10 cellular contexts compared by ENCODE assay signal in the genomic region with DNA sequence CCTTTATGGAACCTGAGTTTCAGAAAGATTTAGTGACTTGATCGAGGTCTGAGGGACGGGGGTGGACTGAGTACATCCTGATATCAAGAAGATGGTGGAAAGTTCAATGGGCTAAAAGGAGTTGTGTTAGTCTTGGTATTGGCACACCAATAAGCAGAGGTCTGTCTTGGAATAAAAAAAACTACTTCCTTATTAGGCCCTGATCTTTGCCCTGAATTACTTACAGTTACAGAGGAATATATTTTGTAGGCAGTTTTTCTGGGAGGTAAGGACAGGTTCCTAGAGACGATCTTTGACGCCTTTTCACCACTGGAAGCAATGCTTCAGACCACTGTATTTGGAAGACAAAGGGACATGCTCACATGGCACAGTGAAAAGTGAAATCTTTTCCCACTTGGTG. TPM values are rescaled to one million over a fixed set of nuclear protein-coding genes. Genes with fewer than 3 reads are reported as not detected.
DNase-seq lines count a peak whose midpoint lies in the region; ATAC-seq and TF ChIP-seq lines count a peak whose summit lies in the region.
"Had no signal": no experiment of that assay in that cellular context is flagged by ENCODE, and none has a peak within 500 bp of the region (broad histone marks: within the 10 kb centered on the region; RNA-seq: fewer than 3 reads in every experiment).

No MANE protein-coding gene starts in this region.

- no peak for ATAC-seq in stimulated activated effector memory CD8-positive, alpha-beta T cell treated with anti-CD3 and anti-CD28 coated beads, Interleukin-12 subunit alpha, Interleukin-12 subunit beta, amount 100 ng/mL, for 72 hours

- peak overlapping the region in 1 of 4 donors; percentile 64 for H3K4me3 ChIP-seq in Peyer's patch
- peak overlapping the region; percentile 66 for H3K4me3 ChIP-seq in left ventricle myocardium inferior
- H3K4me3 ChIP-seq in vagina, result peak overlapping the region in 1 of 2 donors; percentile 40

- H3K27ac ChIP-seq in Peyer's patch (peak overlapping the region in 3 of 4 donors; percentile 71 to 94 (median 92)), left ventricle myocardium inferior (replicated peaks) (peak overlapping the region; percentile 85), vagina (no peak overlapping the region)

- TF ChIP-seq POLR2A in Peyer's patch (IDR thresholded peaks at IDR 0.05), result no peak
- no peak for TF ChIP-seq POLR2A in vagina (IDR thresholded peaks at IDR 0.05)

- H3K36me3 ChIP-seq in Peyer's patch (no peaks in the 10 kb centered on the region), left ventricle myocardium inferior (no peaks in the 10 kb centered on the region), vagina (no peaks in the 10 kb centered on the region)

- H3K4me1 ChIP-seq in Peyer's patch, result no peaks in the 10 kb centered on the region
- no peaks in the 10 kb centered on the region for H3K4me1 ChIP-seq in left ventricle myocardium inferior
- no peaks in the 10 kb centered on the region for H3K4me1 ChIP-seq in vagina

- POLR2A ChIA-PET in activated CD4-positive, alpha-beta memory T cell treated with anti-CD3 and anti-CD28 coated beads for 36 hours (lab: Charles Lee), result no interaction called here
- POLR2A ChIA-PET in activated CD4-positive, alpha-beta memory T cell treated with anti-CD3 and anti-CD28 coated beads, Interleukin-2, amount 10 ng/mL, durations not matched to agents 7 days and 5 days (lab: Charles Lee), result no interaction called here

- peaks cover 6% of the 10 kb centered on the region for H3K4me1 Mint-ChIP-seq in activated CD4-positive, alpha-beta memory T cell treated with anti-CD3 and anti-CD28 coated beads for 36 hours (ENCODE audit: low read depth)
- peaks cover 3% of the 10 kb centered on the region for H3K4me1 Mint-ChIP-seq in activated CD4-positive, alpha-beta memory T cell treated with anti-CD3 and anti-CD28 coated beads, Interleukin-2, amount 10 ng/mL, durations not matched to agents 7 days and 5 days
- H3K4me1 Mint-ChIP-seq in stimulated activated effector memory CD8-positive, alpha-beta T cell treated with anti-CD3 and anti-CD28 coated beads, Interleukin-12 subunit alpha, Interleukin-12 subunit beta, amount 100 ng/mL, for 72 hours, result no peaks in the 10 kb centered on the region
- peaks cover 6% of the 10 kb centered on the region for H3K4me1 Mint-ChIP-seq in CD14-positive monocyte

- CTCF ChIA-PET in activated CD4-positive, alpha-beta memory T cell treated with anti-CD3 and anti-CD28 coated beads for 36 hours (lab: Charles Lee), result no interaction called here
- CTCF ChIA-PET in activated CD4-positive, alpha-beta memory T cell treated with anti-CD3 and anti-CD28 coated beads, Interleukin-2, amount 10 ng/mL, durations not matched to agents 7 days and 5 days (lab: Charles Lee), result no interaction called here

- no peak for DNase-seq in activated CD4-positive, alpha-beta memory T cell treated with anti-CD3 and anti-CD28 coated beads for 36 hours
- no peak for DNase-seq in activated CD4-positive, alpha-beta memory T cell treated with anti-CD3 and anti-CD28 coated beads, Interleukin-2, amount 10 ng/mL, durations not matched to agents 7 days and 5 days
- no peak for DNase-seq in Peyer's patch
- no peak for DNase-seq in left ventricle myocardium inferior
- no peak for DNase-seq in stimulated activated effector memory CD8-positive, alpha-beta T cell treated with anti-CD3 and anti-CD28 coated beads, Interleukin-12 subunit alpha, Interleukin-12 subunit beta, amount 100 ng/mL, for 72 hours (ENCODE audit: low spot score in 2 of 2)
- DNase-seq in OCI-M2 (lab: John Stamatoyannopoulos, UW; ENCODE audit: unreplicated experiment), result no peak
- no peak for DNase-seq in CD14-positive monocyte (ENCODE audit: low spot score)
- DNase-seq in vagina (ENCODE audit: extremely low spot score in 2 of 2), result no peak
- DNase-seq: kidney glomerular epithelial cell, NCI-H1436 treated with DMSO at 0.1 percent for 48 hours had no signal

- H3K36me3 Mint-ChIP-seq in activated CD4-positive, alpha-beta memory T cell treated with anti-CD3 and anti-CD28 coated beads for 36 hours, result no peaks in the 10 kb centered on the region
- no peaks in the 10 kb centered on the region for H3K36me3 Mint-ChIP-seq in activated CD4-positive, alpha-beta memory T cell treated with anti-CD3 and anti-CD28 coated beads, Interleukin-2, amount 10 ng/mL, durations not matched to agents 7 days and 5 days (ENCODE audit: low read depth)
- H3K36me3 Mint-ChIP-seq in stimulated activated effector memory CD8-positive, alpha-beta T cell treated with anti-CD3 and anti-CD28 coated beads, Interleukin-12 subunit alpha, Interleukin-12 subunit beta, amount 100 ng/mL, for 72 hours, result no peaks in the 10 kb centered on the region
- no peaks in the 10 kb centered on the region for H3K36me3 Mint-ChIP-seq in CD14-positive monocyte

- H3K27me3 Mint-ChIP-seq in activated CD4-positive, alpha-beta memory T cell treated with anti-CD3 and anti-CD28 coated beads for 36 hours, result peaks cover 5% of the 10 kb centered on the region
- peaks cover 5% of the 10 kb centered on the region for H3K27me3 Mint-ChIP-seq in activated CD4-positive, alpha-beta memory T cell treated with anti-CD3 and anti-CD28 coated beads, Interleukin-2, amount 10 ng/mL, durations not matched to agents 7 days and 5 days
- H3K27me3 Mint-ChIP-seq in CD14-positive monocyte (ENCODE audit: low read depth in 3 of 3), result peaks cover 6 to 19% (median 18%) of the 10 kb centered on the region in 3 donors

- intact Hi-C loops in activated CD4-positive, alpha-beta memory T cell treated with anti-CD3 and anti-CD28 coated beads for 36 hours (cut with micrococcal nuclease), result no loop called here
- intact Hi-C loops in left ventricle myocardium inferior (cut with micrococcal nuclease), result no loop called here
- intact Hi-C loops in CD14-positive monocyte (cut with micrococcal nuclease), result no loop called here
- intact Hi-C loops in vagina (cut with DNase I), result no loop called here

- no peaks in the 10 kb centered on the region for H3K9me3 ChIP-seq in Peyer's patch
- no peaks in the 10 kb centered on the region for H3K9me3 ChIP-seq in left ventricle myocardium inferior (replicated peaks)
- no peaks in the 10 kb centered on the region for H3K9me3 ChIP-seq in vagina

- H3K27me3 ChIP-seq in Peyer's patch (no peaks in the 10 kb centered on the region), left ventricle myocardium inferior (ENCODE audit: low read depth) (no peaks in the 10 kb centered on the region), vagina (no peaks in the 10 kb centered on the region)

- H3K9me3 Mint-ChIP-seq in activated CD4-positive, alpha-beta memory T cell treated with anti-CD3 and anti-CD28 coated beads for 36 hours, result no peaks in the 10 kb centered on the region
- H3K9me3 Mint-ChIP-seq in activated CD4-positive, alpha-beta memory T cell treated with anti-CD3 and anti-CD28 coated beads, Interleukin-2, amount 10 ng/mL, durations not matched to agents 7 days and 5 days, result no peaks in the 10 kb centered on the region
- H3K9me3 Mint-ChIP-seq in stimulated activated effector memory CD8-positive, alpha-beta T cell treated with anti-CD3 and anti-CD28 coated beads, Interleukin-12 subunit alpha, Interleukin-12 subunit beta, amount 100 ng/mL, for 72 hours, result no peaks in the 10 kb centered on the region
- peaks cover 0 to 4% (median 0%) of the 10 kb centered on the region in 7 donors for H3K9me3 Mint-ChIP-seq in CD14-positive monocyte

- TF ChIP-seq CTCF in Peyer's patch (IDR thresholded peaks at IDR 0.05), result no peak
- no peak for TF ChIP-seq CTCF in left ventricle myocardium inferior (IDR thresholded peaks at IDR 0.05; ENCODE audit: borderline replicate concordance)
- no peak for TF ChIP-seq CTCF in CD14-positive monocyte (IDR thresholded peaks at IDR 0.05)
- no peak for TF ChIP-seq CTCF in vagina (IDR thresholded peaks at IDR 0.05)

- peak overlapping the region; percentile 9 for H3K4me3 Mint-ChIP-seq in activated CD4-positive, alpha-beta memory T cell treated with anti-CD3 and anti-CD28 coated beads for 36 hours
- no peak overlapping the region for H3K4me3 Mint-ChIP-seq in activated CD4-positive, alpha-beta memory T cell treated with anti-CD3 and anti-CD28 coated beads, Interleukin-2, amount 10 ng/mL, durations not matched to agents 7 days and 5 days
- peak overlapping the region; percentile 15 for H3K4me3 Mint-ChIP-seq in stimulated activated effector memory CD8-positive, alpha-beta T cell treated with anti-CD3 and anti-CD28 coated beads, Interleukin-12 subunit alpha, Interleukin-12 subunit beta, amount 100 ng/mL, for 72 hours
- H3K4me3 Mint-ChIP-seq in CD14-positive monocyte, result peak overlapping the region in 1 of 2 donors; percentile 35

- no peak overlapping the region for H3K27ac Mint-ChIP-seq in activated CD4-positive, alpha-beta memory T cell treated with anti-CD3 and anti-CD28 coated beads for 36 hours
- H3K27ac Mint-ChIP-seq in activated CD4-positive, alpha-beta memory T cell treated with anti-CD3 and anti-CD28 coated beads, Interleukin-2, amount 10 ng/mL, durations not matched to agents 7 days and 5 days, result no peak overlapping the region
- H3K27ac Mint-ChIP-seq in stimulated activated effector memory CD8-positive, alpha-beta T cell treated with anti-CD3 and anti-CD28 coated beads, Interleukin-12 subunit alpha, Interleukin-12 subunit beta, amount 100 ng/mL, for 72 hours, result no peak overlapping the region
- peak overlapping the region in 1 of 7 donors; percentile 8 for H3K27ac Mint-ChIP-seq in CD14-positive monocyte

RNA-seq across cellular contexts. Expression of a gene that starts 0.7 kb away (rescaled TPM):
- total RNA-seq in activated CD4-positive, alpha-beta memory T cell treated with anti-CD3 and anti-CD28 coated beads for 36 hours, result not detected
- total RNA-seq in activated CD4-positive, alpha-beta memory T cell treated with anti-CD3 and anti-CD28 coated beads, Interleukin-2, amount 10 ng/mL, durations not matched to agents 7 days and 5 days, result not detected
- total RNA-seq in Peyer's patch, result 10 to 100 TPM in 3 of 4 donors, 1 to 10 TPM in 1; 8.3 to 32.4 (median 27.3) TPM
- total RNA-seq in left ventricle myocardium inferior, result 11.0 TPM
- polyA plus RNA-seq in CD14-positive monocyte, result under 1 TPM in 1 of 2 donors, not detected in 1; 0.05 TPM
- total RNA-seq in vagina, result 2.0 TPM
